18 cellular contexts compared by ENCODE assay signal in genomic region chr6:37288247-37288646, GRCh38. TPM values are rescaled to one million over a fixed set of nuclear protein-coding genes. Genes with fewer than 3 reads are reported as not detected.
DNase-seq lines count a peak whose midpoint lies in the region; ATAC-seq, FAIRE-seq and TF ChIP-seq lines count a peak whose summit lies in the region.
"Had no signal": no experiment of that assay in that cellular context is flagged by ENCODE, and none has a peak within 500 bp of the region (broad histone marks: within the 10 kb centered on the region; RNA-seq: fewer than 3 reads in every experiment).

No MANE protein-coding gene starts in this region.

- H3K4me1 ChIP-seq in K562 (replicated peaks in 1 of 2; ENCODE audit: control insufficient read depth in 2 of 2, insufficient read depth in 2 of 2, low read length in 2 of 2) (peaks cover 0 to 2% of the 10 kb centered on the region in 2 experiments; a peak in 2 of 5 replicates), MM.1S (ENCODE audit: low read length) (no peaks in the 10 kb centered on the region)
- H3K4me1 ChIP-seq: Caco-2 had no signal

- H2AFZ ChIP-seq in K562 (ENCODE audit: low read depth, low read length) (no peak overlapping the region), MM.1S (ENCODE audit: low read length) (no peak overlapping the region)

- WGBS in K562 (ENCODE audit: insufficient coverage, low coverage, missing lambda C conversion rate), result 39% methylated on average over 2 of the region's 2 CpGs

- TF ChIP-seq CTCF in K562 (IDR thresholded peaks at IDR 0.05 in 2 of 3, conservative IDR thresholded peaks at IDR 0.05 in 1 of 3; ENCODE audit: insufficient read depth in 2 of 3, low read depth in 1 of 3, low read length in 3 of 3) (no peak), MM.1S (IDR thresholded peaks at IDR 0.05; ENCODE audit: low read length) (no peak)

- TF ChIP-seq EP300 in K562 (IDR thresholded peaks at IDR 0.05; ENCODE audit: low read length), result no peak

- H3K27me3 ChIP-seq in MG63 (no peaks in the 10 kb centered on the region), K562 (ENCODE audit: control insufficient read depth in 2 of 2, insufficient read depth in 2 of 2, low read length in 2 of 2) (no peaks in the 10 kb centered on the region), MM.1S (replicated peaks; ENCODE audit: insufficient read depth, low read length) (no peaks in the 10 kb centered on the region)

- H3K9me3 ChIP-seq in MG63, result no peaks in the 10 kb centered on the region
- H3K9me3 ChIP-seq in K562 (replicated peaks; ENCODE audit: control insufficient read depth, insufficient read depth, low read depth, low read length), result no peaks in the 10 kb centered on the region
- H3K9me3 ChIP-seq in MM.1S (replicated peaks; ENCODE audit: insufficient read depth, low read length), result no peaks in the 10 kb centered on the region
- H3K9me3 ChIP-seq: Caco-2 had no signal

- DNase-seq in Daoy (ENCODE audit: low read depth) (peak; percentile 20), EL (peak; percentile 29), MG63 (peak; percentile 20), K562 (ENCODE audit: extremely low read depth in 1 of 4, low spot score in 3 of 4) (no peak), MM.1S (no peak), KBM-7 (no peak), NOMO-1 treated with dmso at 0.1 percent for 144 hours (lab: John Stamatoyannopoulos, UW; ENCODE audit: unreplicated experiment) (no peak)
- DNase-seq: Caco-2; CD4-positive, CD25-positive, alpha-beta regulatory T cell; DMS153; Karpas-422; NCI-H1417; NCI-H2029; NCI-H2171; NCI-H446; RPMI8226; SIG-M5 had no signal

- no peaks in the 10 kb centered on the region for H4K20me1 ChIP-seq in K562 (replicated peaks; ENCODE audit: control insufficient read depth, insufficient read depth, low read length)
- H4K20me1 ChIP-seq in MM.1S (ENCODE audit: insufficient read depth, low read length), result no peaks in the 10 kb centered on the region

- no TSS peak for BruUV-seq in K562 (replicated peaks; lab: Mats Ljungman, UMichigan)

- TF ChIP-seq RAD21 in K562 (CRISPR knock-in tag; conservative IDR thresholded peaks at IDR 0.05 in 1 of 2, IDR thresholded peaks at IDR 0.05 in 1 of 2), result no peak

- CTCF ChIA-PET in K562 (lab: Yijun Ruan, JAX; ENCODE audit: low intra/inter-chr PET ratio), result no interaction called here

- POLR2A ChIA-PET in K562 (lab: Yijun Ruan, JAX), result interaction anchor here (0.6 kb wide), 1 partner anchor 9 kb away, joined by 4 read pairs; no protein-coding TSS in a partner anchor

- ATAC-seq in K562, result no peak

- H3K4me3 ChIP-seq in MG63 (no peak overlapping the region), K562 (no peak overlapping the region), MM.1S (ENCODE audit: low read length) (no peak overlapping the region)

- H3K27ac ChIP-seq in K562 (ENCODE audit: extremely low read depth, low read depth, low read length) (no peak overlapping the region), MM.1S (ENCODE audit: low read length) (no peak overlapping the region)

- no peak for TF ChIP-seq POLR2A in K562 (conservative IDR thresholded peaks at IDR 0.05)

- no peak overlapping the region for H3K4me2 ChIP-seq in K562 (ENCODE audit: insufficient read depth, low read length)
- no peak overlapping the region for H3K4me2 ChIP-seq in MM.1S (ENCODE audit: low read depth, low read length)

- FAIRE-seq in K562 (lab: Jason Lieb, UNC), result no peak
- FAIRE-seq: G401.6 had no signal

- H3K9me2 ChIP-seq in MM.1S (replicated peaks; ENCODE audit: insufficient read depth, low read length), result no peaks in the 10 kb centered on the region

- in situ Hi-C loops in K562 (cut with MboI) (no loop called here), KBM-7 (cut with MboI; ENCODE audit: low pct_unique_long_range_greater_than_20kb, low sequenced_read_pairs) (no loop called here)

- H3K79me2 ChIP-seq in K562 (ENCODE audit: control insufficient read depth, insufficient read depth, low read length) (no peaks in the 10 kb centered on the region), MM.1S (ENCODE audit: low read length) (no peaks in the 10 kb centered on the region)

- H3K9me1 ChIP-seq in K562 (ENCODE audit: control insufficient read depth, insufficient read depth, low read length), result no peaks in the 10 kb centered on the region

- no peak overlapping the region for H3K9ac ChIP-seq in K562 (ENCODE audit: insufficient read depth in 1 of 2, low read depth in 2 of 2, low read length in 2 of 2)
- H3K9ac ChIP-seq in MM.1S (ENCODE audit: low read length), result no peak overlapping the region

- H3K36me3 ChIP-seq in MG63 (peaks cover 21% of the 10 kb centered on the region), K562 (ENCODE audit: control insufficient read depth, insufficient read depth, low read length) (peaks cover 85% of the 10 kb centered on the region), MM.1S (replicated peaks; ENCODE audit: insufficient read depth, low read length) (no peaks in the 10 kb centered on the region)

- intact Hi-C loops in K562 (cut with micrococcal nuclease), result no loop called here

- H3F3A ChIP-seq in MM.1S (ENCODE audit: insufficient read depth, low read length), result no peaks in the 10 kb centered on the region

TF ChIP-seq in K562, 482 proteins besides CTCF, POLR2A, EP300 and RAD21:
- peak; percentile 62; the same call in 1 of the 2 replicates for TF ChIP-seq ATF3 (IDR thresholded peaks at IDR 0.05)
- no peak for TF ChIP-seq ATF3 (CRISPR knock-in tag; conservative IDR thresholded peaks at IDR 0.05)
- peak; percentile 41; the same call in 1 of the 2 replicates for TF ChIP-seq JUND (IDR thresholded peaks at IDR 0.05; ENCODE audit: borderline replicate concordance, low read depth, low read length)
- no peak for TF ChIP-seq JUND (tag; IDR thresholded peaks at IDR 0.05; ENCODE audit: borderline replicate concordance, low read depth, low read length)
- no peak for TF ChIP-seq SP2 (IDR thresholded peaks at IDR 0.05; ENCODE audit: extremely low read depth, low read depth, low read length, poor library complexity, severe bottlenecking)
- peak; percentile 31; the same call in 1 of the 2 replicates for TF ChIP-seq FOSL1 (tag; conservative IDR thresholded peaks at IDR 0.05)

RNA-seq across cellular contexts. Expression of gene TMEM217, which starts 30.3 kb away (rescaled TPM):
- total RNA-seq in Daoy (2014; rRNA removed; shearing (Covaris generic)), result 0.12 and 0.40 TPM in 2 replicates
- 0.17 and 0.36 TPM in 2 replicates for total RNA-seq in MG63 (2014; rRNA removed; shearing (Covaris generic); ENCODE audit: low replicate concordance)
- total RNA-seq in K562 (2011; cell fraction: chromatin; rRNA removed; ENCODE audit: low replicate concordance), result 9.2 and 9.3 TPM in 2 replicates
- total RNA-seq in K562 (2011; cell fraction: nucleolus; rRNA removed), result 6.8 and 8.0 TPM in 2 replicates
- total RNA-seq in K562 (2011; cell fraction: nucleoplasm; rRNA removed), result 6.2 and 9.8 TPM in 2 replicates
- 1.3 and 1.5 TPM in 2 replicates for total RNA-seq in K562 (2014; rRNA removed)
- 1.6 and 2.4 TPM in 2 replicates for total RNA-seq in K562 (2014; rRNA removed; fragmentation: Illumina TruSeq; extraction: Trizol)
- total RNA-seq in K562 (2015; rRNA removed; fragmentation: Illumina TruSeq; extraction: Trizol), result 3.3 and 4.0 TPM in 2 replicates
- total RNA-seq in K562 (2021), result 1.9 and 2.0 TPM in 2 replicates
- polyA plus RNA-seq in K562 (2011; rRNA removed), result 5.0 and 8.0 TPM in 2 replicates
- polyA plus RNA-seq in K562 (2011; cell fraction: cytosol; rRNA removed), result 3.3 and 5.8 TPM in 2 replicates
- polyA plus RNA-seq in K562 (2011; cell fraction: nucleus; rRNA removed), result 3.6 and 5.0 TPM in 2 replicates
- 3.2 and 3.5 TPM in 2 replicates for polyA plus RNA-seq in K562 (2012)
- polyA plus RNA-seq in K562 (2014; fragmentation: Illumina TruSeq; extraction: Trizol), result 1.9 and 2.3 TPM in 2 replicates
- polyA plus RNA-seq in K562 (2014; fragmentation: Nextera tagmentation; extraction: Ambion mirVana), result 1 to 10 TPM; 1.8 to 1.9 TPM
- 2.8 and 3.5 TPM in 2 replicates for polyA plus RNA-seq in K562 (2014; rRNA removed)
- polyA minus RNA-seq in K562 (2011; rRNA and poly(A)+ RNA removed), result 3.4 and 4.8 TPM in 2 replicates
- 1.5 and 3.3 TPM in 2 replicates for polyA minus RNA-seq in K562 (2011; cell fraction: cytosol; rRNA and poly(A)+ RNA removed)
- polyA minus RNA-seq in K562 (2011; cell fraction: nucleus; rRNA and poly(A)+ RNA removed), result 2.0 and 2.4 TPM in 2 replicates

RNA-seq across cellular contexts. Expression of gene TBC1D22B, which starts 30.7 kb away (rescaled TPM):
- total RNA-seq in Daoy (2014; rRNA removed; shearing (Covaris generic)), result 6.1 and 7.7 TPM in 2 replicates
- 2.4 and 4.4 TPM in 2 replicates for total RNA-seq in MG63 (2014; rRNA removed; shearing (Covaris generic); ENCODE audit: low replicate concordance)
- total RNA-seq in K562 (2011; cell fraction: chromatin; rRNA removed; ENCODE audit: low replicate concordance), result 32.9 and 35.9 TPM in 2 replicates
- 16.1 and 18.0 TPM in 2 replicates for total RNA-seq in K562 (2011; cell fraction: nucleolus; rRNA removed)
- 22.4 and 25.4 TPM in 2 replicates for total RNA-seq in K562 (2011; cell fraction: nucleoplasm; rRNA removed)
- total RNA-seq in K562 (2014; rRNA removed) (10.9 and 13.0 TPM in 2 replicates), K562 (2014; rRNA removed; fragmentation: Illumina TruSeq; extraction: Trizol) (13.5 and 13.9 TPM in 2 replicates), K562 (2015; rRNA removed; fragmentation: Illumina TruSeq; extraction: Trizol) (12.3 and 13.1 TPM in 2 replicates), K562 (2021) (16.1 and 17.2 TPM in 2 replicates)
- polyA plus RNA-seq in K562 (2011; rRNA removed) (14.0 and 15.3 TPM in 2 replicates), K562 (2014; fragmentation: Illumina TruSeq; extraction: Trizol) (21.7 and 24.2 TPM in 2 replicates), K562 (2014; fragmentation: Nextera tagmentation; extraction: Ambion mirVana) (1 to 10 TPM; 4.8 to 6.4 TPM), K562 (2014; rRNA removed) (14.0 and 14.5 TPM in 2 replicates)
- polyA plus RNA-seq in K562 (2011; cell fraction: cytosol; rRNA removed), result 11.5 and 14.7 TPM in 2 replicates
- 22.4 and 24.0 TPM in 2 replicates for polyA plus RNA-seq in K562 (2011; cell fraction: nucleus; rRNA removed)
- polyA plus RNA-seq in K562 (2012), result 12.9 and 19.1 TPM in 2 replicates
- 10.0 and 11.0 TPM in 2 replicates for polyA minus RNA-seq in K562 (2011; rRNA and poly(A)+ RNA removed)
- polyA minus RNA-seq in K562 (2011; cell fraction: cytosol; rRNA and poly(A)+ RNA removed), result 6.8 and 8.6 TPM in 2 replicates
- 11.8 and 14.1 TPM in 2 replicates for polyA minus RNA-seq in K562 (2011; cell fraction: nucleus; rRNA and poly(A)+ RNA removed)

Comparison
In these comparisons a context has a peak if more than half of its experiments do, and no peak if none do; other contexts are left out.
1. DNase-seq: peak in Daoy (single experiment), EL (single experiment) and MG63 (single experiment); none in K562 (0 of 4), MM.1S (single experiment), KBM-7 (single experiment) and NOMO-1 treated with dmso at 0.1 percent for 144 hours (single experiment).